In genomic region chr6:163182696-163183095, GRCh38 we compare ENCODE assay signal across 26 cellular contexts.
"Had no signal": no experiment of that assay in that cellular context is flagged by ENCODE, and none has a peak within 500 bp of the region (broad histone marks: within the 10 kb centered on the region; RNA-seq: fewer than 3 reads in every experiment).

No MANE protein-coding gene starts in this region.

- H3K36me3 Mint-ChIP-seq: activated CD4-positive, alpha-beta memory T cell treated with anti-CD3 and anti-CD28 coated beads for 36 hours; activated naive CD4-positive, alpha-beta T cell treated with anti-CD3 and anti-CD28 coated beads, Interleukin-2, amount 10 ng/mL, durations not matched to agents 7 days and 5 days; activated naive CD8-positive, alpha-beta T cell treated with anti-CD3 and anti-CD28 coated beads, Interleukin-2, amount 10 ng/mL, durations not matched to agents 7 days and 5 days; natural killer cell treated with Interleukin-12 subunit alpha and Interleukin-12 subunit beta and Interleukin-15 and Interleukin-18, amount 100 ng/mL, for 72 hours; stimulated activated effector memory CD8-positive, alpha-beta T cell treated with anti-CD3 and anti-CD28 coated beads, Interleukin-12 subunit alpha, Interleukin-12 subunit beta, amount 100 ng/mL, for 72 hours had no signal

- H3K27ac ChIP-seq: epithelial cell of prostate, tibial artery, WERI-Rb-1 had no signal

- H3K9me3 ChIP-seq: left ventricle myocardium inferior, mucosa of descending colon, tibial artery had no signal

- H3K36me3 ChIP-seq: left ventricle myocardium inferior, tibial artery, WERI-Rb-1 had no signal

- H3K27ac Mint-ChIP-seq: activated CD4-positive, alpha-beta memory T cell treated with anti-CD3 and anti-CD28 coated beads for 36 hours; activated naive CD4-positive, alpha-beta T cell treated with anti-CD3 and anti-CD28 coated beads, Interleukin-2, amount 10 ng/mL, durations not matched to agents 7 days and 5 days; activated naive CD8-positive, alpha-beta T cell treated with anti-CD3 and anti-CD28 coated beads, Interleukin-2, amount 10 ng/mL, durations not matched to agents 7 days and 5 days; activated T-cell treated with anti-CD3 and anti-CD28 coated beads, Interleukin-2, amount 50 U/mL, for 24 hours; natural killer cell treated with Interleukin-12 subunit alpha and Interleukin-12 subunit beta and Interleukin-15 and Interleukin-18, amount 100 ng/mL, for 72 hours; stimulated activated effector memory CD8-positive, alpha-beta T cell treated with anti-CD3 and anti-CD28 coated beads, Interleukin-12 subunit alpha, Interleukin-12 subunit beta, amount 100 ng/mL, for 72 hours; stimulated activated naive CD8-positive, alpha-beta T cell treated with anti-CD3 and anti-CD28 coated beads, Interleukin-15, amount 100 ng/mL, for 72 hours; T-helper 1 cell treated with Interleukin-12 subunit alpha and Interleukin-12 subunit beta and Interleukin-4 antibody, amounts not matched to agents 30 μg/mL and 1 μg/mL, for 36 hours had no signal

- H3K9me3 Mint-ChIP-seq: activated CD4-positive, alpha-beta memory T cell treated with anti-CD3 and anti-CD28 coated beads for 36 hours; activated naive CD4-positive, alpha-beta T cell treated with anti-CD3 and anti-CD28 coated beads, Interleukin-2, amount 10 ng/mL, durations not matched to agents 7 days and 5 days; activated naive CD8-positive, alpha-beta T cell treated with anti-CD3 and anti-CD28 coated beads, Interleukin-2, amount 10 ng/mL, durations not matched to agents 7 days and 5 days; activated T-cell treated with anti-CD3 and anti-CD28 coated beads, Interleukin-2, amount 50 U/mL, for 24 hours; natural killer cell treated with Interleukin-12 subunit alpha and Interleukin-12 subunit beta and Interleukin-15 and Interleukin-18, amount 100 ng/mL, for 72 hours; stimulated activated effector memory CD8-positive, alpha-beta T cell treated with anti-CD3 and anti-CD28 coated beads, Interleukin-12 subunit alpha, Interleukin-12 subunit beta, amount 100 ng/mL, for 72 hours; stimulated activated naive CD8-positive, alpha-beta T cell treated with anti-CD3 and anti-CD28 coated beads, Interleukin-15, amount 100 ng/mL, for 72 hours; T-helper 1 cell treated with Interleukin-12 subunit alpha and Interleukin-12 subunit beta and Interleukin-4 antibody, amounts not matched to agents 30 μg/mL and 1 μg/mL, for 36 hours had no signal

- ATAC-seq: activated CD4-positive, CD25-positive, alpha-beta regulatory T cell treated with anti-CD3 and anti-CD28 coated beads, Interleukin-2, amount 50 U/mL, for 24 hours; mucosa of descending colon; natural killer cell treated with Interleukin-12 subunit alpha and Interleukin-12 subunit beta and Interleukin-15 and Interleukin-18, amount 100 ng/mL, for 72 hours; stimulated activated effector memory CD8-positive, alpha-beta T cell treated with anti-CD3 and anti-CD28 coated beads, Interleukin-12 subunit alpha, Interleukin-12 subunit beta, amount 100 ng/mL, for 72 hours; stimulated activated naive CD8-positive, alpha-beta T cell treated with anti-CD3 and anti-CD28 coated beads, Interleukin-15, amount 100 ng/mL, for 72 hours had no signal

- DNase-seq: activated CD4-positive, alpha-beta memory T cell treated with anti-CD3 and anti-CD28 coated beads for 36 hours; activated CD4-positive, alpha-beta T cell treated with anti-CD3 and anti-CD28 coated beads for 48 hours; activated CD8-positive, alpha-beta memory T cell treated with anti-CD3 and anti-CD28 coated beads, Interleukin-2, amount 50 U/mL, for 48 hours; activated gamma-delta T cell; activated naive CD4-positive, alpha-beta T cell treated with anti-CD3 and anti-CD28 coated beads, Interleukin-2, amount 10 ng/mL, durations not matched to agents 7 days and 5 days; activated naive CD8-positive, alpha-beta T cell treated with anti-CD3 and anti-CD28 coated beads, Interleukin-2, amount 10 ng/mL, durations not matched to agents 7 days and 5 days; activated T-cell treated with anti-CD3 and anti-CD28 coated beads, Interleukin-2, amount 50 U/mL, for 24 hours; central memory CD4-positive, alpha-beta T cell; dermis blood vessel endothelial cell; effector CD8-positive, alpha-beta T cell; glutamatergic neuron; left ventricle myocardium inferior; mucosa of descending colon; retina; small intestine; stimulated activated CD4-positive, alpha-beta T cell treated with anti-CD3 and anti-CD28 coated beads, Interleukin-4, amount 100 ng/mL, for 24 hours; stimulated activated naive CD8-positive, alpha-beta T cell treated with anti-CD3 and anti-CD28 coated beads, Interleukin-15, amount 100 ng/mL, for 72 hours; T-helper 9 cell; tibial artery; WERI-Rb-1 had no signal

- H3K4me3 ChIP-seq: left ventricle myocardium inferior, lung, mucosa of descending colon, tibial artery had no signal

- H3K4me1 Mint-ChIP-seq: activated naive CD4-positive, alpha-beta T cell treated with anti-CD3 and anti-CD28 coated beads, Interleukin-2, amount 10 ng/mL, durations not matched to agents 7 days and 5 days; activated naive CD8-positive, alpha-beta T cell treated with anti-CD3 and anti-CD28 coated beads, Interleukin-2, amount 10 ng/mL, durations not matched to agents 7 days and 5 days; stimulated activated effector memory CD8-positive, alpha-beta T cell treated with anti-CD3 and anti-CD28 coated beads, Interleukin-12 subunit alpha, Interleukin-12 subunit beta, amount 100 ng/mL, for 72 hours; stimulated activated naive CD8-positive, alpha-beta T cell treated with anti-CD3 and anti-CD28 coated beads, Interleukin-15, amount 100 ng/mL, for 72 hours had no signal

- H3K4me3 Mint-ChIP-seq: activated CD4-positive, alpha-beta memory T cell treated with anti-CD3 and anti-CD28 coated beads for 36 hours; activated naive CD4-positive, alpha-beta T cell treated with anti-CD3 and anti-CD28 coated beads, Interleukin-2, amount 10 ng/mL, durations not matched to agents 7 days and 5 days; activated naive CD8-positive, alpha-beta T cell treated with anti-CD3 and anti-CD28 coated beads, Interleukin-2, amount 10 ng/mL, durations not matched to agents 7 days and 5 days; activated T-cell treated with anti-CD3 and anti-CD28 coated beads, Interleukin-2, amount 50 U/mL, for 24 hours; natural killer cell treated with Interleukin-12 subunit alpha and Interleukin-12 subunit beta and Interleukin-15 and Interleukin-18, amount 100 ng/mL, for 72 hours; stimulated activated effector memory CD8-positive, alpha-beta T cell treated with anti-CD3 and anti-CD28 coated beads, Interleukin-12 subunit alpha, Interleukin-12 subunit beta, amount 100 ng/mL, for 72 hours; stimulated activated naive CD8-positive, alpha-beta T cell treated with anti-CD3 and anti-CD28 coated beads, Interleukin-15, amount 100 ng/mL, for 72 hours; T-helper 1 cell treated with Interleukin-12 subunit alpha and Interleukin-12 subunit beta and Interleukin-4 antibody, amounts not matched to agents 30 μg/mL and 1 μg/mL, for 36 hours had no signal
